Comparison of ENCODE assay signal across 9 cellular contexts in genomic region chr6:34182751-34183531, GRCh38. TPM values are rescaled to one million over a fixed set of nuclear protein-coding genes. Genes with fewer than 3 reads are reported as not detected.
DNase-seq lines count a peak whose midpoint lies in the region; ATAC-seq and TF ChIP-seq lines count a peak whose summit lies in the region.
"Had no signal": no experiment of that assay in that cellular context is flagged by ENCODE, and none has a peak within 500 bp of the region (broad histone marks: within the 10 kb centered on the region; RNA-seq: fewer than 3 reads in every experiment).

No MANE protein-coding gene starts in this region.

- peaks cover 17% of the 10 kb centered on the region for H3K4me1 Mint-ChIP-seq in activated CD8-positive, alpha-beta memory T cell treated with anti-CD3 and anti-CD28 coated beads, Interleukin-2, amount 10 ng/mL, durations not matched to agents 7 days and 5 days

- no peaks in the 10 kb centered on the region for H3K27me3 ChIP-seq in Loucy (ENCODE audit: insufficient read depth, low read length, poor library complexity, severe bottlenecking)
- H3K27me3 ChIP-seq in muscle layer of duodenum (ENCODE audit: low read depth, low read length): no peaks in the 10 kb centered on the region
- no peaks in the 10 kb centered on the region for H3K27me3 ChIP-seq in upper lobe of left lung
- H3K27me3 ChIP-seq in esophagus muscularis mucosa: peaks cover 0 to 15% (median 0%) of the 10 kb centered on the region in 4 donors
- H3K27me3 ChIP-seq: adrenal gland had no signal

- H3K9me3 ChIP-seq in Loucy (ENCODE audit: insufficient read depth, low read depth, low read length) (peaks cover 6% of the 10 kb centered on the region; the same call in 1 of the 2 replicates), muscle layer of duodenum (ENCODE audit: control insufficient read depth in 1 of 2, low read length in 2 of 2) (peaks cover 0 to 8% of the 10 kb centered on the region in 2 donors), upper lobe of left lung (no peaks in the 10 kb centered on the region), esophagus muscularis mucosa (peaks cover 0 to 3% (median 0%) of the 10 kb centered on the region in 4 donors)
- H3K9me3 ChIP-seq: adrenal gland had no signal

- H3K27me3 Mint-ChIP-seq in activated CD8-positive, alpha-beta memory T cell treated with anti-CD3 and anti-CD28 coated beads, Interleukin-2, amount 10 ng/mL, durations not matched to agents 7 days and 5 days: peaks cover 4% of the 10 kb centered on the region

- TF ChIP-seq EP300 in upper lobe of left lung (IDR thresholded peaks at IDR 0.05) (no peak), esophagus muscularis mucosa (IDR thresholded peaks at IDR 0.05) (no peak)

- intact Hi-C loops in esophagus muscularis mucosa (cut with DNase I): no loop called here

- ATAC-seq in activated CD8-positive, alpha-beta memory T cell treated with anti-CD3 and anti-CD28 coated beads, Interleukin-2, amount 10 ng/mL, durations not matched to agents 7 days and 5 days: peak; percentile 92
- peak; percentile 30 to 74 for ATAC-seq in upper lobe of left lung (ENCODE audit: low FRiP score in 2 of 2)

- TF ChIP-seq POLR2A in upper lobe of left lung (IDR thresholded peaks at IDR 0.05): peak in 1 of 4 donors; percentile 18
- TF ChIP-seq POLR2A in esophagus muscularis mucosa (IDR thresholded peaks at IDR 0.05; ENCODE audit: low read depth): no peak

- H4K20me1 ChIP-seq in Loucy (ENCODE audit: insufficient read depth, low read length, poor library complexity, severe bottlenecking): no peaks in the 10 kb centered on the region

- TF ChIP-seq CTCF in AG10803 (conservative IDR thresholded peaks at IDR 0.05; ENCODE audit: low read length) (no peak), Loucy (conservative IDR thresholded peaks at IDR 0.05; ENCODE audit: low read length) (no peak), upper lobe of left lung (IDR thresholded peaks at IDR 0.05) (no peak), esophagus muscularis mucosa (IDR thresholded peaks at IDR 0.05) (no peak)

- H3K36me3 Mint-ChIP-seq in activated CD8-positive, alpha-beta memory T cell treated with anti-CD3 and anti-CD28 coated beads, Interleukin-2, amount 10 ng/mL, durations not matched to agents 7 days and 5 days: peaks cover 10% of the 10 kb centered on the region

- H3K36me3 ChIP-seq in Loucy (ENCODE audit: insufficient read depth, low read length) (no peaks in the 10 kb centered on the region), muscle layer of duodenum (ENCODE audit: control insufficient read depth in 1 of 2, insufficient read depth in 2 of 2, low read length in 2 of 2) (no peaks in the 10 kb centered on the region), upper lobe of left lung (no peaks in the 10 kb centered on the region), esophagus muscularis mucosa (no peaks in the 10 kb centered on the region)
- H3K36me3 ChIP-seq: adrenal gland had no signal

- H3K4me3 ChIP-seq in AG10803 (ENCODE audit: low read length) (no peak overlapping the region), Loucy (ENCODE audit: low read length, poor library complexity, severe bottlenecking) (peak overlapping the region; percentile 51), muscle layer of duodenum (ENCODE audit: low read depth in 1 of 2, low read length in 2 of 2) (no peak overlapping the region), upper lobe of left lung (peak overlapping the region in 1 of 4 donors; percentile 13), esophagus muscularis mucosa (no peak overlapping the region)
- H3K4me3 ChIP-seq: adrenal gland had no signal

- H3K27ac ChIP-seq in muscle layer of duodenum (ENCODE audit: low read length) (peak overlapping the region; percentile 10), upper lobe of left lung (peak overlapping the region in 2 of 4 donors; percentile 46 to 52), esophagus muscularis mucosa (replicated peaks in 1 of 4) (no peak overlapping the region)

- H3K4me2 ChIP-seq in Loucy (ENCODE audit: low read depth, low read length, poor library complexity, severe bottlenecking): peak overlapping the region; percentile 58

- peak overlapping the region; percentile 80 for H3K27ac Mint-ChIP-seq in activated CD8-positive, alpha-beta memory T cell treated with anti-CD3 and anti-CD28 coated beads, Interleukin-2, amount 10 ng/mL, durations not matched to agents 7 days and 5 days

- H3K9ac ChIP-seq in Loucy (ENCODE audit: low read depth, low read length, poor library complexity, severe bottlenecking): no peak overlapping the region

- H3K9me2 ChIP-seq in Loucy (replicated peaks; ENCODE audit: low read depth, low read length): no peaks in the 10 kb centered on the region

- H3K4me3 Mint-ChIP-seq in activated CD8-positive, alpha-beta memory T cell treated with anti-CD3 and anti-CD28 coated beads, Interleukin-2, amount 10 ng/mL, durations not matched to agents 7 days and 5 days: peak overlapping the region; percentile 28

- peaks cover 4% of the 10 kb centered on the region for H3K9me3 Mint-ChIP-seq in activated CD8-positive, alpha-beta memory T cell treated with anti-CD3 and anti-CD28 coated beads, Interleukin-2, amount 10 ng/mL, durations not matched to agents 7 days and 5 days (ENCODE audit: low read depth)

- no peaks in the 10 kb centered on the region for H3F3A ChIP-seq in Loucy (ENCODE audit: low read depth)

- no peaks in the 10 kb centered on the region for H3K79me2 ChIP-seq in Loucy (ENCODE audit: insufficient read depth, low read length)

- WGBS in upper lobe of left lung, 2 donors: 57 to 61% methylated on average over 8 of the region's 8 CpGs
- 65% methylated on average over 8 of the region's 8 CpGs for WGBS in esophagus muscularis mucosa

- H2AFZ ChIP-seq in Loucy (ENCODE audit: low read length): peak overlapping the region; percentile 64; the same call in 1 of the 2 replicates

- CTCF ChIA-PET in activated CD8-positive, alpha-beta memory T cell treated with anti-CD3 and anti-CD28 coated beads, Interleukin-2, amount 10 ng/mL, durations not matched to agents 7 days and 5 days (lab: Charles Lee): interaction anchor here (0.6 to 3.2 kb wide), 4 partner anchors 13 to 107 kb away, joined by 3 to 17 read pairs (median 8); no protein-coding TSS in a partner anchor

- DNase-seq in AG10803 (ENCODE audit: low read depth) (peak; percentile 16), upper lobe of left lung (peak in 1 of 2 donors; percentile 50), cerebellar cortex (ENCODE audit: low spot score) (no peak), esophagus muscularis mucosa (ENCODE audit: extremely low spot score) (no peak), NCI-H146 (lab: John Stamatoyannopoulos, UW) (no peak)
- peak; percentile 89 for DNase-seq in activated CD8-positive, alpha-beta memory T cell treated with anti-CD3 and anti-CD28 coated beads, Interleukin-2, amount 10 ng/mL, durations not matched to agents 7 days and 5 days

- H3K4me1 ChIP-seq in Loucy (ENCODE audit: insufficient read depth, low read length, poor library complexity, severe bottlenecking) (peaks cover 16% of the 10 kb centered on the region), muscle layer of duodenum (ENCODE audit: control insufficient read depth in 1 of 2, insufficient read depth in 2 of 2, low read length in 2 of 2) (no peaks in the 10 kb centered on the region), upper lobe of left lung (no peaks in the 10 kb centered on the region), esophagus muscularis mucosa (no peaks in the 10 kb centered on the region)
- H3K4me1 ChIP-seq: adrenal gland had no signal

RNA-seq across cellular contexts. Expression of gene GRM4, which starts 37.1 kb away (rescaled TPM):
- total RNA-seq in activated CD8-positive, alpha-beta memory T cell treated with anti-CD3 and anti-CD28 coated beads, Interleukin-2, amount 10 ng/mL, durations not matched to agents 7 days and 5 days: not detected
- total RNA-seq in upper lobe of left lung (under 1 TPM in 1 of 6 donors, not detected in 5; 0.24 TPM), esophagus muscularis mucosa (not detected)
- total RNA-seq: adrenal gland had no signal

RNA-seq across cellular contexts. Expression of gene HMGA1, which starts 53.7 kb away (rescaled TPM):
- 100 to 1,000 TPM; 214 to 312 TPM for total RNA-seq in activated CD8-positive, alpha-beta memory T cell treated with anti-CD3 and anti-CD28 coated beads, Interleukin-2, amount 10 ng/mL, durations not matched to agents 7 days and 5 days
- total RNA-seq in upper lobe of left lung (10 to 100 TPM; 19.9 to 91.5 (median 58.9) TPM), esophagus muscularis mucosa (10 to 100 TPM in 3 of 4 donors, 1 to 10 TPM in 1; 8.3 to 27.2 (median 17.5) TPM)

Comparison
In these comparisons a context has a peak if more than half of its experiments do, and no peak if none do; other contexts are left out.
1. DNase-seq: peak in AG10803 (single experiment) and activated CD8-positive, alpha-beta memory T cell treated with anti-CD3 and anti-CD28 coated beads, Interleukin-2, amount 10 ng/mL, durations not matched to agents 7 days and 5 days (single experiment); none in cerebellar cortex (single experiment), esophagus muscularis mucosa (single experiment) and NCI-H146 (single experiment).